In the genomic region with DNA sequence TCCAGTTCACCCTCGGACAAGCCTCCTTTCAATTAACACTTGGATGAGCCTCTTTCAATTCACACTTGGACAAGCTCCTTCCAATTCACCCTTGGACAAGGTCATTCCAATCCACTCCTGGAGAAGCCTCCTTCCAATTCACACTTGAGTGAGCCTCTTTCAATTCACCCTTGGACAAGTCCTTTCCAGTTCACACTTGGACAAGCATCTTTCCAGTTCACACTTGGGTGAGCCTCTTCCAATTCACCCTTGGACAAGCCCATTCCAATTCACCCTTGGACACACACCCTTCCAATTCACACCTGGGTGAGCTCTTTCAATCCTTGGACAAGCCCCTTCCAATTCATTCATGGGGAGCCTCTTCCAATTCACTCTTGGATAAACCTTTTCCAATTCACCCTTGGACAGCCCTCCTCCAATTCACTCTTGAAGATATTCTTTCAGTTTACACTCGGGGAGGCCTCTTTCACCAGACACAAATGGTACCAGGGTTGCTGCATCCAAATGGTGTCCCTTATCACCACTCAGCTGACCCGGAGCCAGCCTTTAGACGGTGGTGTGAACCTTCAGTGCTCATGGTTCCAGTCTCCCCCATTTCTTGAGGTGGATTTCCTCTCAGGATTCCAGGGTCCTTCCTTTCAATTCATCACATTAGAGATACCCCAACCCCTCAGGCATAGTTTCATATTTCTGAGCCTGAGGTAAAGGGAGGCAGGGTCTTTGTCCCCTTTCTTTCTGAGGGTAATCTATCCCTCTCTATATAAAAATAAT, we compare ENCODE assay signal across 1 cellular context.
TF ChIP-seq lines count a peak whose summit lies in the region.

No MANE protein-coding gene starts in this region.

TF ChIP-seq in A549, 52 proteins besides CTCF, POLR2A, EP300 and RAD21 (continued from another document):
- TF ChIP-seq, protein P1, sequence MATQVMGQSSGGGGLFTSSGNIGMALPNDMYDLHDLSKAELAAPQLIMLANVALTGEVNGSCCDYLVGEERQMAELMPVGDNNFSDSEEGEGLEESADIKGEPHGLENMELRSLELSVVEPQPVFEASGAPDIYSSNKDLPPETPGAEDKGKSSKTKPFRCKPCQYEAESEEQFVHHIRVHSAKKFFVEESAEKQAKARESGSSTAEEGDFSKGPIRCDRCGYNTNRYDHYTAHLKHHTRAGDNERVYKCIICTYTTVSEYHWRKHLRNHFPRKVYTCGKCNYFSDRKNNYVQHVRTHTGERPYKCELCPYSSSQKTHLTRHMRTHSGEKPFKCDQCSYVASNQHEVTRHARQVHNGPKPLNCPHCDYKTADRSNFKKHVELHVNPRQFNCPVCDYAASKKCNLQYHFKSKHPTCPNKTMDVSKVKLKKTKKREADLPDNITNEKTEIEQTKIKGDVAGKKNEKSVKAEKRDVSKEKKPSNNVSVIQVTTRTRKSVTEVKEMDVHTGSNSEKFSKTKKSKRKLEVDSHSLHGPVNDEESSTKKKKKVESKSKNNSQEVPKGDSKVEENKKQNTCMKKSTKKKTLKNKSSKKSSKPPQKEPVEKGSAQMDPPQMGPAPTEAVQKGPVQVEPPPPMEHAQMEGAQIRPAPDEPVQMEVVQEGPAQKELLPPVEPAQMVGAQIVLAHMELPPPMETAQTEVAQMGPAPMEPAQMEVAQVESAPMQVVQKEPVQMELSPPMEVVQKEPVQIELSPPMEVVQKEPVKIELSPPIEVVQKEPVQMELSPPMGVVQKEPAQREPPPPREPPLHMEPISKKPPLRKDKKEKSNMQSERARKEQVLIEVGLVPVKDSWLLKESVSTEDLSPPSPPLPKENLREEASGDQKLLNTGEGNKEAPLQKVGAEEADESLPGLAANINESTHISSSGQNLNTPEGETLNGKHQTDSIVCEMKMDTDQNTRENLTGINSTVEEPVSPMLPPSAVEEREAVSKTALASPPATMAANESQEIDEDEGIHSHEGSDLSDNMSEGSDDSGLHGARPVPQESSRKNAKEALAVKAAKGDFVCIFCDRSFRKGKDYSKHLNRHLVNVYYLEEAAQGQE (IDR thresholded peaks at IDR 0.05): no peak
- no peak for TF ChIP-seq TP53 (CRISPR knock-in tag; IDR thresholded peaks at IDR 0.05)
- no peak for TF ChIP-seq FOSL2 (IDR thresholded peaks at IDR 0.05)
- TF ChIP-seq FOSL2 (CRISPR knock-in tag; IDR thresholded peaks at IDR 0.05): no peak
- no peak for TF ChIP-seq RCOR1 (IDR thresholded peaks at IDR 0.05; ENCODE audit: low read depth, low read length)
- no peak for TF ChIP-seq RARB (CRISPR knock-in tag; IDR thresholded peaks at IDR 0.05)
